Comparison of ENCODE assay signal across 12 cellular contexts in the genomic region with DNA sequence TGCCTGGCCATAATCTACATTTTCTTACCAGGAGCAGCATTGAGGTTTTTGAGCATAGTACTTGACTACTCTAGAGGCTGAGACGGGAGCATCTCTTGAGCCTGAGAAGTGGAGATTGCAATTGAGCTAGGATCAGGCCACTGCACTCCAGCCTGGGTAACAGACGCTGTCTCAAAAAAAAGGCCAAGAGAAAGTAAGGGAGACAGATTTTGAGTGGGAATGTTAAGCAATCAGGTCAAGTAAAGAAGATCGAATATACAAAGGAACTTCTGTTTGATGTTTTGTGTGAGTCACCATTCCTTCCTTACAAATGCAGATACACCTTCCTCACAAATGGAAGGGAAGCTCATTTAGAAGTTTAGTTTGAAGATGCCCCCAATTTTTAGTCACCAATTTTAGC. TPM values are rescaled to one million over a fixed set of nuclear protein-coding genes. Genes with fewer than 3 reads are reported as not detected.
DNase-seq lines count a peak whose midpoint lies in the region; ATAC-seq and TF ChIP-seq lines count a peak whose summit lies in the region.
"Had no signal": no experiment of that assay in that cellular context is flagged by ENCODE, and none has a peak within 500 bp of the region (broad histone marks: within the 10 kb centered on the region; RNA-seq: fewer than 3 reads in every experiment).

No MANE protein-coding gene starts in this region.

- H3K9me3 Mint-ChIP-seq in activated T-cell treated with anti-CD3 and anti-CD28 coated beads, Interleukin-2, amount 50 U/mL, for 4 hours = no peaks in the 10 kb centered on the region

- H3K27me3 Mint-ChIP-seq in activated T-cell treated with anti-CD3 and anti-CD28 coated beads, Interleukin-2, amount 50 U/mL, for 4 hours (ENCODE audit: low read depth) = no peaks in the 10 kb centered on the region

- no peak for TF ChIP-seq EP300 in stomach (IDR thresholded peaks at IDR 0.05)
- no peak for TF ChIP-seq EP300 in suprapubic skin (IDR thresholded peaks at IDR 0.05)

- H3K36me3 ChIP-seq in adipocyte (ENCODE audit: control insufficient read depth, insufficient read depth, low read length, severe bottlenecking) (peaks cover 35% of the 10 kb centered on the region), stomach (peaks cover 22 to 28% (median 26%) of the 10 kb centered on the region in 4 donors), suprapubic skin (peaks cover 29% of the 10 kb centered on the region)

- DNase-seq in activated T-cell treated with anti-CD3 and anti-CD28 coated beads, Interleukin-2, amount 50 U/mL, for 4 hours = no peak
- DNase-seq in activated T-cell treated with anti-CD3 and anti-CD28 coated beads for 4 hours = no peak
- no peak for DNase-seq in adipocyte (ENCODE audit: low read depth)
- DNase-seq in iris pigment epithelial cell (ENCODE audit: low read depth) = peak; percentile 22
- DNase-seq in stomach = no peak
- DNase-seq in stimulated activated CD4-positive, alpha-beta T cell treated with anti-CD3 and anti-CD28 coated beads, Interleukin-4, amount 100 ng/mL, for 1 hour = no peak
- DNase-seq in suprapubic skin (ENCODE audit: low spot score in 2 of 2) = no peak
- DNase-seq: heart left ventricle, NCI-H2227 treated with DMSO at 0.1 percent for 48 hours had no signal

- whole genome bisulfite sequencing in stomach, 5 donors = 57 to 63% (median 57%) methylated on average over 3 of the region's 3 CpGs
- WGBS in suprapubic skin = 40% methylated on average over 3 of the region's 3 CpGs

- H3K4me1 Mint-ChIP-seq in activated T-cell treated with anti-CD3 and anti-CD28 coated beads, Interleukin-2, amount 50 U/mL, for 4 hours (ENCODE audit: low read depth) = peaks cover 55% of the 10 kb centered on the region

- TF ChIP-seq POLR2A in stomach (IDR thresholded peaks at IDR 0.05) (no peak), suprapubic skin (IDR thresholded peaks at IDR 0.05) (no peak)

- H3K27ac ChIP-seq in stomach (peak overlapping the region in 3 of 5 donors; percentile 11 to 66 (median 17)), suprapubic skin (no peak overlapping the region)
- H3K27ac ChIP-seq: SJSA1, vagina had no signal

- H3K27me3 ChIP-seq in adipocyte (replicated peaks; ENCODE audit: control insufficient read depth, insufficient read depth, low read length) (no peaks in the 10 kb centered on the region), stomach (no peaks in the 10 kb centered on the region), suprapubic skin (no peaks in the 10 kb centered on the region)
- H3K27me3 ChIP-seq: heart left ventricle, SJSA1, vagina had no signal

- H3K4me3 ChIP-seq in adipocyte (ENCODE audit: low read length) = peak overlapping the region; percentile 97
- peak overlapping the region in 2 of 4 donors; percentile 54 to 86 for H3K4me3 ChIP-seq in stomach
- no peak overlapping the region for H3K4me3 ChIP-seq in suprapubic skin
- H3K4me3 ChIP-seq: SJSA1 had no signal

- H3K4me1 ChIP-seq in adipocyte (ENCODE audit: control insufficient read depth, insufficient read depth, low read length) (peaks cover 32% of the 10 kb centered on the region), stomach (peaks cover 21 to 56% (median 40%) of the 10 kb centered on the region in 4 donors), suprapubic skin (peaks cover 29% of the 10 kb centered on the region)

- no peak for ATAC-seq in activated T-cell treated with anti-CD3 and anti-CD28 coated beads, Interleukin-2, amount 50 U/mL, for 4 hours
- ATAC-seq in GM21526 (IDR thresholded peaks at IDR 0.05; ENCODE audit: low FRiP score, unreplicated experiment) = no peak
- ATAC-seq: heart left ventricle had no signal

- no peak for TF ChIP-seq CTCF in stomach (IDR thresholded peaks at IDR 0.05)
- no peak for TF ChIP-seq CTCF in suprapubic skin (IDR thresholded peaks at IDR 0.05)

- peaks cover 23% of the 10 kb centered on the region for H3K36me3 Mint-ChIP-seq in activated T-cell treated with anti-CD3 and anti-CD28 coated beads, Interleukin-2, amount 50 U/mL, for 4 hours (ENCODE audit: insufficient read depth)

- H3K9me3 ChIP-seq in adipocyte (ENCODE audit: control insufficient read depth, low read length) = no peaks in the 10 kb centered on the region
- H3K9me3 ChIP-seq in stomach = no peaks in the 10 kb centered on the region
- H3K9me3 ChIP-seq in suprapubic skin = no peaks in the 10 kb centered on the region
- H3K9me3 ChIP-seq: heart left ventricle, SJSA1, vagina had no signal

- intact Hi-C loops in stomach (cut with DNase I; ENCODE audit: low total_unique reads) = no loop called here

- peak overlapping the region; percentile 20 for H3K4me3 Mint-ChIP-seq in activated T-cell treated with anti-CD3 and anti-CD28 coated beads, Interleukin-2, amount 50 U/mL, for 4 hours

- peak overlapping the region; percentile 100 for H3K9ac ChIP-seq in adipocyte (ENCODE audit: low read length)

RNA-seq across cellular contexts. Expression of a gene that starts 4.4 kb away (rescaled TPM):
- total RNA-seq in activated T-cell treated with anti-CD3 and anti-CD28 coated beads, Interleukin-2, amount 50 U/mL, for 4 hours = 10 to 100 TPM; 42.8 to 54.1 (median 48.3) TPM
- total RNA-seq in stomach (100 to 1,000 TPM; 125 to 265 (median 158) TPM), suprapubic skin (100 to 1,000 TPM; 238 to 292 (median 271) TPM)
- polyA plus RNA-seq in stomach = 10 to 100 TPM; 38.5 to 76.7 (median 49.2) TPM

RNA-seq across cellular contexts. Expression of a gene that starts 32.9 kb away (rescaled TPM):
- 1 to 10 TPM in 1 of 3 donors, under 1 TPM in 2; 0.11 to 1.3 (median 0.30) TPM for total RNA-seq in activated T-cell treated with anti-CD3 and anti-CD28 coated beads, Interleukin-2, amount 50 U/mL, for 4 hours
- 1 to 10 TPM in 1 of 5 donors, not detected in 4; 6.8 TPM for total RNA-seq in stomach
- polyA plus RNA-seq in stomach = under 1 TPM in 2 of 3 donors, not detected in 1; 0.38 to 0.44 TPM
- total RNA-seq in suprapubic skin = under 1 TPM in 2 of 4 donors, not detected in 2; 0.15 to 0.36 TPM
